11 cellular contexts compared by ENCODE assay signal in genomic region chr14:96962337-96962736, GRCh38.
DNase-seq lines count a peak whose midpoint lies in the region; ATAC-seq lines count a peak whose summit lies in the region.
"Had no signal": no experiment of that assay in that cellular context is flagged by ENCODE, and none has a peak within 500 bp of the region (broad histone marks: within the 10 kb centered on the region; RNA-seq: fewer than 3 reads in every experiment).

No MANE protein-coding gene starts in this region.

- peak; percentile 83 for ATAC-seq in GM19452 (IDR thresholded peaks at IDR 0.05; ENCODE audit: unreplicated experiment)
- peak; percentile 77 for ATAC-seq in effector memory CD8-positive, alpha-beta T cell (replicated peaks)
- ATAC-seq in GM18907 (IDR thresholded peaks at IDR 0.05; ENCODE audit: unreplicated experiment), result no peak

- DNase-seq in Ammon's horn (ENCODE audit: low spot score) (peak; percentile 49), OCI-M1 (lab: John Stamatoyannopoulos, UW) (peak; percentile 15), NCI-H510A treated with DMSO at 0.1 percent for 48 hours (lab: John Stamatoyannopoulos, UW) (no peak), RKO (ENCODE audit: low spot score) (no peak), NCI-H146 (lab: John Stamatoyannopoulos, UW) (no peak)
- DNase-seq in effector memory CD8-positive, alpha-beta T cell, result peak in 1 of 3 experiments; percentile 21
- DNase-seq: Calu3, NCI-H2227 treated with DMSO at 0.1 percent for 48 hours had no signal

- H3K4me1 Mint-ChIP-seq in effector memory CD8-positive, alpha-beta T cell (ENCODE audit: low read depth in 2 of 2), result peaks cover 23 to 29% of the 10 kb centered on the region in 2 donors

- H3K27ac Mint-ChIP-seq in effector memory CD8-positive, alpha-beta T cell, result peak overlapping the region; percentile 89 to 93
- H3K27ac Mint-ChIP-seq: dendritic cell treated with granulocyte-macrophage colony-stimulating factor and Interleukin-4, amounts not matched to agents 40 ng/mL and 50 ng/mL, for 4 days had no signal

- peaks cover 3% of the 10 kb centered on the region for H3K36me3 Mint-ChIP-seq in effector memory CD8-positive, alpha-beta T cell (ENCODE audit: insufficient read depth)

- H3K9me3 Mint-ChIP-seq in effector memory CD8-positive, alpha-beta T cell, result peaks cover 3 to 7% of the 10 kb centered on the region in 2 donors

- no peaks in the 10 kb centered on the region for H3K27me3 Mint-ChIP-seq in effector memory CD8-positive, alpha-beta T cell

- peak overlapping the region; percentile 43 to 66 for H3K4me3 Mint-ChIP-seq in effector memory CD8-positive, alpha-beta T cell
- H3K4me3 Mint-ChIP-seq: dendritic cell treated with granulocyte-macrophage colony-stimulating factor and Interleukin-4, amounts not matched to agents 40 ng/mL and 50 ng/mL, for 4 days had no signal

Comparison
In these comparisons a context has a peak if more than half of its experiments do, and no peak if none do; other contexts are left out.
1. DNase-seq: peak in Ammon's horn (single experiment) and OCI-M1 (single experiment); none in NCI-H510A treated with DMSO at 0.1 percent for 48 hours (single experiment), RKO (single experiment) and NCI-H146 (single experiment).